10 cellular contexts compared by ENCODE assay signal in the genomic region with DNA sequence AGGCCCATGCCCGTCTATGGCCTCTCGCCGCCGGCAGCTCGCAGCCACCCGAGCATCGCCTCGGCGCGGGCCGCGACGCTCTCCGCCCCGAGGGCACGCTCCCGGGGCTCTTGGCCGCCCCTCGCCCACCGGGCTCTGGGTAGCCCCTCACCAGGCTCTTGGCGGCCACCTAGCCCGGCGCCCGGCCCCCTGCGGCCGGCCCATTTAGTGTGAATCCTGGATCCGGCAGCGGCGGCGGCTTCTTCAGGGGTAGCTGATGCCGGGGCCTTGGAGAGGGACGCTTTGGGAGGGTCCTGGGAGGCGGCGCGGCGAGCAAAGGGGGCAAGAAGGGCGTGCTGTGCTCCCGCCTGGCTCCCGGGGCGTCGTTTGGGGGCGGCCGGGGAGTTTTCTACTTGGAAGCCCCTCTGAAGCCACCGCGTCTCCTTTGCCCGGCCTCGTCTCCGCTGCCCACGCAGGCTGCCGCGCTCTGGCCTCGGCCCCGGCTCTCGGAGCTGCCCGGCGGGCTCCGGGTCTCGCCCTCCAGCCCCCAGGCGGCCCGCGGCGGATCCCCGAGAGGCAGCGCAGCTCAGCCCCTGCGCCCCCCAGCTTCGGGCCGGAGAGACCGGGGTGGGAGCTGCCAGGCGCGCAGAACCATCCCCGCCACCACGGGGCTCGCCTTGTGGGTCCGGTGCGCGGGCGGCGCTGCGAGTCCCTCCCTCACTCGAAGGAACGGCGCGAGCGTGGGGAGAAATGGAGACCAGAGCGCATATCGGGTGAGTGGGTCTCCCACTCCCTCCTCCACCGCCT. TPM values are rescaled to one million over a fixed set of nuclear protein-coding genes. Genes with fewer than 3 reads are reported as not detected.
DNase-seq lines count a peak whose midpoint lies in the region; ATAC-seq, FAIRE-seq and TF ChIP-seq lines count a peak whose summit lies in the region.
"Had no signal": no experiment of that assay in that cellular context is flagged by ENCODE, and none has a peak within 500 bp of the region (broad histone marks: within the 10 kb centered on the region; RNA-seq: fewer than 3 reads in every experiment).

No MANE protein-coding gene starts in this region.

- intact Hi-C loops in K562 (cut with micrococcal nuclease) = no loop called here
- intact Hi-C loops in activated CD4-positive, alpha-beta T cell treated with anti-CD3 and anti-CD28 coated beads, Interleukin-2, amount 10 ng/mL, durations not matched to agents 24 days and 14 days (cut with micrococcal nuclease) = no loop called here

- peaks cover 4% of the 10 kb centered on the region; the same call in 1 of the 2 replicates for H4K20me1 ChIP-seq in K562 (replicated peaks; ENCODE audit: control insufficient read depth, insufficient read depth, low read length)

- CTCF ChIA-PET in K562 (lab: Yijun Ruan, JAX; ENCODE audit: low intra/inter-chr PET ratio) = no interaction called here

- peak overlapping the region; percentile 64 for H2BK15ac ChIP-seq in mesenchymal stem cell (ENCODE audit: low read depth, poor library complexity, severe bottlenecking)

- 3% methylated on average over 47 of the region's 87 CpGs for WGBS in K562 (ENCODE audit: insufficient coverage, low coverage, missing lambda C conversion rate)
- WGBS in mesenchymal stem cell = 2% methylated on average over 65 of the region's 87 CpGs
- WGBS in urinary bladder = 1% methylated on average over 87 of the region's 87 CpGs

- no peak for TF ChIP-seq EP300 in K562 (IDR thresholded peaks at IDR 0.05; ENCODE audit: low read length)

- no peak for ATAC-seq in K562
- no peak for ATAC-seq in effector memory CD8-positive, alpha-beta T cell (replicated peaks)

- no peak for TF ChIP-seq POLR2A in K562 (conservative IDR thresholded peaks at IDR 0.05)

- no peaks in the 10 kb centered on the region for H3K79me2 ChIP-seq in K562 (ENCODE audit: control insufficient read depth, insufficient read depth, low read length)

- no peaks in the 10 kb centered on the region for H3K9me3 Mint-ChIP-seq in activated CD4-positive, alpha-beta T cell treated with anti-CD3 and anti-CD28 coated beads, Interleukin-2, amount 10 ng/mL, durations not matched to agents 24 days and 14 days
- H3K9me3 Mint-ChIP-seq in effector memory CD8-positive, alpha-beta T cell = peaks cover 0 to 3% of the 10 kb centered on the region in 2 donors
- H3K9me3 Mint-ChIP-seq: activated T-cell treated with anti-CD3 and anti-CD28 coated beads, Interleukin-2, amount 50 U/mL, for 4 hours had no signal

- DNase-seq in NCI-H1417 (lab: John Stamatoyannopoulos, UW) (peak in 2 of 3 experiments; percentile 56 to 75), NCI-H1417 treated with DMSO at 0.1 percent for 48 hours (lab: John Stamatoyannopoulos, UW) (no peak), K562 (ENCODE audit: extremely low read depth in 1 of 4, low spot score in 3 of 4) (no peak), mesenchymal stem cell (peak; percentile 39), putamen (ENCODE audit: low spot score) (no peak)
- no peak for DNase-seq in activated CD4-positive, alpha-beta T cell treated with anti-CD3 and anti-CD28 coated beads, Interleukin-2, amount 10 ng/mL, durations not matched to agents 24 days and 14 days
- DNase-seq in effector memory CD8-positive, alpha-beta T cell = no peak
- DNase-seq: activated T-cell treated with anti-CD3 and anti-CD28 coated beads, Interleukin-2, amount 50 U/mL, for 4 hours had no signal

- POLR2A ChIA-PET in K562 (lab: Yijun Ruan, JAX) = no interaction called here

- H2AFZ ChIP-seq in K562 (ENCODE audit: low read depth, low read length) (no peak overlapping the region), mesenchymal stem cell (ENCODE audit: low read depth, low read length) (peak overlapping the region; percentile 36)

- H3K36me3 ChIP-seq in K562 (ENCODE audit: control insufficient read depth, insufficient read depth, low read length) (no peaks in the 10 kb centered on the region), mesenchymal stem cell (ENCODE audit: control insufficient read depth in 1 of 2, insufficient read depth in 2 of 2, low read depth in 1 of 2, low read length in 2 of 2) (peaks cover 0 to 5% of the 10 kb centered on the region in 2 experiments), urinary bladder (ENCODE audit: insufficient read depth) (no peaks in the 10 kb centered on the region)

- H3K9me3 ChIP-seq in K562 (replicated peaks; ENCODE audit: control insufficient read depth, insufficient read depth, low read depth, low read length) (no peaks in the 10 kb centered on the region), mesenchymal stem cell (ENCODE audit: control insufficient read depth, low read length) (no peaks in the 10 kb centered on the region)

- no peak overlapping the region for H3K4me3 Mint-ChIP-seq in activated CD4-positive, alpha-beta T cell treated with anti-CD3 and anti-CD28 coated beads, Interleukin-2, amount 10 ng/mL, durations not matched to agents 24 days and 14 days
- no peak overlapping the region for H3K4me3 Mint-ChIP-seq in effector memory CD8-positive, alpha-beta T cell
- H3K4me3 Mint-ChIP-seq: activated T-cell treated with anti-CD3 and anti-CD28 coated beads, Interleukin-2, amount 50 U/mL, for 4 hours had no signal

- H3K23ac ChIP-seq in mesenchymal stem cell (ENCODE audit: low read length in 2 of 2) = peak overlapping the region; percentile 97 to 100

- H4K8ac ChIP-seq in mesenchymal stem cell (ENCODE audit: low read length) = peak overlapping the region; percentile 27

- H3K4me2 ChIP-seq in K562 (ENCODE audit: insufficient read depth, low read length) (no peak overlapping the region), mesenchymal stem cell (ENCODE audit: low read length, poor library complexity, severe bottlenecking) (peak overlapping the region; percentile 97)

- H2BK12ac ChIP-seq in mesenchymal stem cell (ENCODE audit: low read length in 2 of 2) = peak overlapping the region; percentile 18 to 91

- no peaks in the 10 kb centered on the region for H3K36me3 Mint-ChIP-seq in activated CD4-positive, alpha-beta T cell treated with anti-CD3 and anti-CD28 coated beads, Interleukin-2, amount 10 ng/mL, durations not matched to agents 24 days and 14 days (ENCODE audit: low read depth)
- no peaks in the 10 kb centered on the region for H3K36me3 Mint-ChIP-seq in effector memory CD8-positive, alpha-beta T cell (ENCODE audit: insufficient read depth)

- H2BK120ac ChIP-seq in mesenchymal stem cell (ENCODE audit: low read depth, low read length) = peak overlapping the region; percentile 77

- in situ Hi-C loops in K562 (cut with MboI) = no loop called here

- peak overlapping the region; percentile 41 to 99 for H3K14ac ChIP-seq in mesenchymal stem cell (ENCODE audit: low read length in 2 of 2)

- no peak for TF ChIP-seq CTCF in K562 (IDR thresholded peaks at IDR 0.05 in 2 of 3, conservative IDR thresholded peaks at IDR 0.05 in 1 of 3; ENCODE audit: insufficient read depth in 2 of 3, low read depth in 1 of 3, low read length in 3 of 3)

- H3K18ac ChIP-seq in mesenchymal stem cell (ENCODE audit: low read depth in 1 of 2, low read length in 2 of 2) = peak overlapping the region; percentile 73 to 96

- peaks cover 2% of the 10 kb centered on the region for H3K4me1 Mint-ChIP-seq in activated CD4-positive, alpha-beta T cell treated with anti-CD3 and anti-CD28 coated beads, Interleukin-2, amount 10 ng/mL, durations not matched to agents 24 days and 14 days
- H3K4me1 Mint-ChIP-seq in effector memory CD8-positive, alpha-beta T cell (ENCODE audit: low read depth in 2 of 2) = no peaks in the 10 kb centered on the region

- H3K9ac ChIP-seq in K562 (ENCODE audit: insufficient read depth in 1 of 2, low read depth in 2 of 2, low read length in 2 of 2) (no peak overlapping the region), mesenchymal stem cell (ENCODE audit: low read length) (no peak overlapping the region)

- no peak overlapping the region for H3K27ac ChIP-seq in K562 (ENCODE audit: extremely low read depth, low read depth, low read length)
- no peak overlapping the region for H3K27ac ChIP-seq in mesenchymal stem cell (ENCODE audit: low read length, poor library complexity, severe bottlenecking)
- no peak overlapping the region for H3K27ac ChIP-seq in urinary bladder (ENCODE audit: low read depth)

- H3K79me1 ChIP-seq in mesenchymal stem cell (replicated peaks; ENCODE audit: low read length, poor library complexity, severe bottlenecking) = peaks cover 7% of the 10 kb centered on the region

- H4K91ac ChIP-seq in mesenchymal stem cell (ENCODE audit: low read length) = peak overlapping the region; percentile 89

- no TSS peak for BruUV-seq in K562 (replicated peaks; lab: Mats Ljungman, UMichigan)

- peaks cover 0 to 4% of the 10 kb centered on the region in 2 experiments; a peak in 1 of 5 replicates for H3K4me1 ChIP-seq in K562 (replicated peaks in 1 of 2; ENCODE audit: control insufficient read depth in 2 of 2, insufficient read depth in 2 of 2, low read length in 2 of 2)
- peaks cover 34% of the 10 kb centered on the region for H3K4me1 ChIP-seq in mesenchymal stem cell (ENCODE audit: control insufficient read depth, insufficient read depth, low read depth, low read length)
- no peaks in the 10 kb centered on the region for H3K4me1 ChIP-seq in urinary bladder (ENCODE audit: insufficient read depth)

- no peak overlapping the region for H2AK5ac ChIP-seq in mesenchymal stem cell (ENCODE audit: low read length, severe bottlenecking)

- peaks cover 39% of the 10 kb centered on the region for H3K27me3 Mint-ChIP-seq in activated CD4-positive, alpha-beta T cell treated with anti-CD3 and anti-CD28 coated beads, Interleukin-2, amount 10 ng/mL, durations not matched to agents 24 days and 14 days
- peaks cover 20 to 41% of the 10 kb centered on the region in 2 donors for H3K27me3 Mint-ChIP-seq in effector memory CD8-positive, alpha-beta T cell

- no peak for FAIRE-seq in K562 (lab: Jason Lieb, UNC)
- FAIRE-seq: A204.1 had no signal

- peak overlapping the region; percentile 92 for H3K4ac ChIP-seq in mesenchymal stem cell (ENCODE audit: low read depth in 1 of 2, low read length in 2 of 2)

- H3K4me3 ChIP-seq in K562 (no peak overlapping the region), mesenchymal stem cell (ENCODE audit: insufficient read depth in 1 of 2, low read depth in 1 of 2, low read length in 2 of 2) (peak overlapping the region; percentile 58 to 67), urinary bladder (ENCODE audit: low read depth, low read length) (peak overlapping the region; percentile 54)

- H3K27me3 ChIP-seq in K562 (ENCODE audit: control insufficient read depth in 2 of 2, insufficient read depth in 2 of 2, low read length in 2 of 2) = peaks cover 7 to 42% of the 10 kb centered on the region in 2 experiments; a peak in 4 of 5 replicates
- H3K27me3 ChIP-seq in mesenchymal stem cell (ENCODE audit: control insufficient read depth in 1 of 2, insufficient read depth in 1 of 2, low read length in 2 of 2) = peaks cover 31 to 66% of the 10 kb centered on the region in 2 experiments

- no peak for TF ChIP-seq RAD21 in K562 (CRISPR knock-in tag; conservative IDR thresholded peaks at IDR 0.05 in 1 of 2, IDR thresholded peaks at IDR 0.05 in 1 of 2)

- no peak overlapping the region for H3K27ac Mint-ChIP-seq in activated CD4-positive, alpha-beta T cell treated with anti-CD3 and anti-CD28 coated beads, Interleukin-2, amount 10 ng/mL, durations not matched to agents 24 days and 14 days
- no peak overlapping the region for H3K27ac Mint-ChIP-seq in effector memory CD8-positive, alpha-beta T cell

- H3K9me1 ChIP-seq in K562 (ENCODE audit: control insufficient read depth, insufficient read depth, low read length) = no peaks in the 10 kb centered on the region

- no peak overlapping the region for H2BK5ac ChIP-seq in mesenchymal stem cell (ENCODE audit: low read depth, low read length, poor library complexity, severe bottlenecking)

RNA-seq across cellular contexts. Expression of gene PIEZO2, which starts 0.5 kb away (rescaled TPM):
- total RNA-seq in K562 (2011; cell fraction: chromatin; rRNA removed; ENCODE audit: low replicate concordance) = 0.32 and 0.42 TPM in 2 replicates
- 0.26 TPM in 1 of 2 replicates, not detected in the other for total RNA-seq in K562 (2011; cell fraction: nucleolus; rRNA removed)
- 0.07 TPM in 1 of 2 replicates, not detected in the other for total RNA-seq in K562 (2011; cell fraction: nucleoplasm; rRNA removed)
- total RNA-seq in K562 (2014; rRNA removed) = 0.91 and 1.5 TPM in 2 replicates
- total RNA-seq in K562 (2014; rRNA removed; fragmentation: Illumina TruSeq; extraction: Trizol) = 1.5 and 2.0 TPM in 2 replicates
- 3.8 and 4.2 TPM in 2 replicates for total RNA-seq in K562 (2015; rRNA removed; fragmentation: Illumina TruSeq; extraction: Trizol)
- total RNA-seq in K562 (2021) = 1.4 and 1.6 TPM in 2 replicates
- 0.15 and 0.54 TPM in 2 replicates for polyA plus RNA-seq in K562 (2011; rRNA removed)
- polyA plus RNA-seq in K562 (2011; cell fraction: cytosol; rRNA removed) = 0.06 and 0.07 TPM in 2 replicates
- 0.10 and 0.28 TPM in 2 replicates for polyA plus RNA-seq in K562 (2011; cell fraction: nucleus; rRNA removed)
- polyA plus RNA-seq in K562 (2012) = 1.1 and 4.2 TPM in 2 replicates
- polyA plus RNA-seq in K562 (2014; fragmentation: Illumina TruSeq; extraction: Trizol) = 1.8 and 2.1 TPM in 2 replicates
- polyA plus RNA-seq in K562 (2014; fragmentation: Nextera tagmentation; extraction: Ambion mirVana) = 1 to 10 TPM; 3.3 to 4.1 TPM
- 1.3 and 1.5 TPM in 2 replicates for polyA plus RNA-seq in K562 (2014; rRNA removed)
- 0.28 TPM in 1 of 2 replicates, not detected in the other for polyA minus RNA-seq in K562 (2011; rRNA and poly(A)+ RNA removed)
- polyA minus RNA-seq in K562 (2011; cell fraction: cytosol; rRNA and poly(A)+ RNA removed) = 0.18 TPM in 1 of 2 replicates, not detected in the other
- not detected in 2 replicates for polyA minus RNA-seq in K562 (2011; cell fraction: nucleus; rRNA and poly(A)+ RNA removed)
- polyA plus RNA-seq in mesenchymal stem cell (2013, experiment 1 of 2) = 87.2 TPM
- 82.9 TPM for polyA plus RNA-seq in mesenchymal stem cell (2013, experiment 2 of 2)
- total RNA-seq in urinary bladder = 78.1 TPM
- 5.9 TPM for polyA plus RNA-seq in urinary bladder
- total RNA-seq in activated CD4-positive, alpha-beta T cell treated with anti-CD3 and anti-CD28 coated beads, Interleukin-2, amount 10 ng/mL, durations not matched to agents 24 days and 14 days = not detected in 2 replicates

Comparison
In these comparisons a context has a peak if more than half of its experiments do, and no peak if none do; other contexts are left out.
1. DNase-seq: peak in NCI-H1417 (2 of 3) and mesenchymal stem cell (single experiment); none in NCI-H1417 treated with DMSO at 0.1 percent for 48 hours (single experiment), K562 (0 of 4), activated CD4-positive, alpha-beta T cell treated with anti-CD3 and anti-CD28 coated beads, Interleukin-2, amount 10 ng/mL, durations not matched to agents 24 days and 14 days (single experiment), effector memory CD8-positive, alpha-beta T cell (0 of 3) and putamen (single experiment).
2. RNA of gene PIEZO2, which starts 0.5 kb away (total RNA-seq): 78.1 TPM in urinary bladder (single experiment); 0.07 to 4.2 TPM in K562 and not detected in activated CD4-positive, alpha-beta T cell treated with anti-CD3 and anti-CD28 coated beads, Interleukin-2, amount 10 ng/mL, durations not matched to agents 24 days and 14 days; every median in the first group is over 10 times any median in the second.